ENCODE assay signal across 17 cellular contexts in genomic region chr16:51159296-51159695, GRCh38. TPM values are rescaled to one million over a fixed set of nuclear protein-coding genes. Genes with fewer than 3 reads are reported as not detected.
DNase-seq lines count a peak whose midpoint lies in the region; ATAC-seq and TF ChIP-seq lines count a peak whose summit lies in the region.
"Had no signal": no experiment of that assay in that cellular context is flagged by ENCODE, and none has a peak within 500 bp of the region (broad histone marks: within the 10 kb centered on the region; RNA-seq: fewer than 3 reads in every experiment).

No MANE protein-coding gene starts in this region.

- H2AFZ ChIP-seq in GM23248, result no peak overlapping the region

- H3K4me3 ChIP-seq in GM23248 (no peak overlapping the region), NB4 (ENCODE audit: low read depth, low read length) (no peak overlapping the region), uterus (no peak overlapping the region), prostate gland (no peak overlapping the region)
- H3K4me3 ChIP-seq: A549, HAP-1 had no signal

- peaks cover 10% of the 10 kb centered on the region for H3K9me3 Mint-ChIP-seq in glutamatergic neuron (ENCODE audit: unreplicated experiment)

- in situ Hi-C loops in GM23248 (cut with MboI), result loop anchor here (25.0 kb wide), 1 partner anchor 403 kb away; no protein-coding TSS in a partner anchor

- peaks cover 59% of the 10 kb centered on the region for H3K4me1 Mint-ChIP-seq in glutamatergic neuron (ENCODE audit: low read depth, unreplicated experiment)
- H3K4me1 Mint-ChIP-seq: CD4-positive, alpha-beta memory T cell had no signal

- ATAC-seq in HG03159 (IDR thresholded peaks at IDR 0.05; ENCODE audit: unreplicated experiment), result no peak
- ATAC-seq: A549 had no signal

- no peaks in the 10 kb centered on the region for H3K36me3 ChIP-seq in GM23248 (ENCODE audit: low read depth)
- no peaks in the 10 kb centered on the region for H3K36me3 ChIP-seq in uterus
- H3K36me3 ChIP-seq in prostate gland, result no peaks in the 10 kb centered on the region
- H3K36me3 ChIP-seq: BE2C, HAP-1 had no signal

- no peaks in the 10 kb centered on the region for H3K36me3 Mint-ChIP-seq in glutamatergic neuron (ENCODE audit: unreplicated experiment)
- H3K36me3 Mint-ChIP-seq: CD4-positive, alpha-beta memory T cell had no signal

- DNase-seq in GM23248, result peak; percentile 61
- peak; percentile 56 for DNase-seq in NB4 (ENCODE audit: low read depth)
- no peak for DNase-seq in glutamatergic neuron
- no peak for DNase-seq in uterus
- DNase-seq in HuH-7 (ENCODE audit: low spot score), result no peak
- no peak for DNase-seq in prostate gland (ENCODE audit: low spot score)
- DNase-seq: BE2C; Caco-2; CD4-positive, alpha-beta memory T cell; DND-41; GF-D8; IMR-90 had no signal

- TF ChIP-seq POLR2A in NB4 (IDR thresholded peaks at IDR 0.05; ENCODE audit: extremely low read depth, insufficient read length) (no peak), uterus (IDR thresholded peaks at IDR 0.05) (no peak), prostate gland (IDR thresholded peaks at IDR 0.05) (no peak)

- no peaks in the 10 kb centered on the region for H4K20me1 ChIP-seq in GM23248 (ENCODE audit: insufficient read depth)

- H3K4me2 ChIP-seq in GM23248 (ENCODE audit: unreplicated experiment), result no peak overlapping the region
- H3K4me2 ChIP-seq: A549 had no signal

- H3K27ac ChIP-seq in GM23248 (no peak overlapping the region), uterus (peak overlapping the region; percentile 39 to 59), prostate gland (no peak overlapping the region)
- H3K27ac ChIP-seq: A549, C4-2B, HL-60 had no signal

- H3K4me1 ChIP-seq in GM23248 (ENCODE audit: insufficient read depth) (peaks cover 44% of the 10 kb centered on the region), uterus (peaks cover 0 to 6% of the 10 kb centered on the region in 2 donors), prostate gland (replicated peaks) (no peaks in the 10 kb centered on the region)
- H3K4me1 ChIP-seq: A549, BE2C had no signal

- H3F3A ChIP-seq in GM23248 (ENCODE audit: insufficient read depth), result peaks cover 42% of the 10 kb centered on the region

- WGBS in GM23248 (ENCODE audit: low coverage in 1 of 2, low lambda C conversion rate in 2 of 2, missing lambda C conversion rate in 2 of 2), 2 experiments, result 58 to 79% methylated on average over 3 of the region's 3 CpGs
- WGBS in prostate gland, result 74% methylated on average over 3 of the region's 3 CpGs

- H3K79me2 ChIP-seq in GM23248 (ENCODE audit: insufficient read depth), result peaks cover 51% of the 10 kb centered on the region

- H3K4me3 Mint-ChIP-seq in glutamatergic neuron (ENCODE audit: unreplicated experiment), result peak overlapping the region; percentile 30
- H3K4me3 Mint-ChIP-seq: CD4-positive, alpha-beta memory T cell had no signal

- H3K27me3 Mint-ChIP-seq in glutamatergic neuron (ENCODE audit: unreplicated experiment), result peaks cover 17% of the 10 kb centered on the region

- H3K9ac ChIP-seq in GM23248, result no peak overlapping the region

- H3K9me2 ChIP-seq in GM23248 (ENCODE audit: insufficient read depth), result no peaks in the 10 kb centered on the region

- peak overlapping the region; percentile 91 for H3K27ac Mint-ChIP-seq in glutamatergic neuron (ENCODE audit: unreplicated experiment)
- H3K27ac Mint-ChIP-seq: CD4-positive, alpha-beta memory T cell had no signal

- intact Hi-C loops in uterus (cut with DNase I; ENCODE audit: low total_unique reads), result loop anchor here (10.0 kb wide), 1 partner anchor 554 kb away; no protein-coding TSS in a partner anchor
- intact Hi-C loops in prostate gland (cut with DNase I), result no loop called here

- H3K9me3 ChIP-seq in GM23248 (ENCODE audit: low read depth), result no peaks in the 10 kb centered on the region
- no peaks in the 10 kb centered on the region for H3K9me3 ChIP-seq in uterus
- no peaks in the 10 kb centered on the region for H3K9me3 ChIP-seq in prostate gland
- H3K9me3 ChIP-seq: A549, BE2C, HAP-1 had no signal

- H3K27me3 ChIP-seq in GM23248 (replicated peaks; ENCODE audit: insufficient read depth) (no peaks in the 10 kb centered on the region), uterus (no peaks in the 10 kb centered on the region), prostate gland (replicated peaks; ENCODE audit: insufficient read depth) (peaks cover 16% of the 10 kb centered on the region)

- TF ChIP-seq CTCF in NB4 (IDR thresholded peaks at IDR 0.05; ENCODE audit: low read depth, low read length) (no peak), glutamatergic neuron (IDR thresholded peaks at IDR 0.05; ENCODE audit: partially characterized antibody, unreplicated experiment) (no peak), uterus (IDR thresholded peaks at IDR 0.05) (no peak), prostate gland (IDR thresholded peaks at IDR 0.05) (no peak)

RNA-seq across cellular contexts. Expression of gene SALL1, which starts 8.2 kb away (rescaled TPM):
- total RNA-seq in GM23248 (2014; rRNA removed; shearing (Covaris generic)), result 1.8 and 2.6 TPM in 2 replicates
- 1.7 and 1.8 TPM in 2 replicates for polyA plus RNA-seq in GM23248 (2016; fragmentation: Nextera tagmentation; extraction: Ambion mirVana)
- total RNA-seq in glutamatergic neuron (ENCODE audit: unreplicated experiment) (35.7 TPM), uterus (10 to 100 TPM in 2 of 4 donors, 1 to 10 TPM in 2; 2.1 to 56.0 (median 9.5) TPM), prostate gland (1 to 10 TPM in 1 of 2 donors, under 1 TPM in 1; 0.14 to 4.8 TPM)
- total RNA-seq: Caco-2; CD4-positive, alpha-beta memory T cell had no signal
- polyA plus RNA-seq: CD4-positive, alpha-beta memory T cell had no signal

Comparison
In these comparisons a context has a peak if more than half of its experiments do, and no peak if none do; other contexts are left out.
1. DNase-seq: peak in GM23248 (single experiment) and NB4 (single experiment); none in glutamatergic neuron (single experiment), uterus (0 of 2), HuH-7 (single experiment) and prostate gland (single experiment).
2. H3K27ac ChIP-seq: peak in uterus (2 of 2); none in GM23248 (single experiment) and prostate gland (0 of 2).